Comparison of ENCODE assay signal across 20 cellular contexts in the genomic region with DNA sequence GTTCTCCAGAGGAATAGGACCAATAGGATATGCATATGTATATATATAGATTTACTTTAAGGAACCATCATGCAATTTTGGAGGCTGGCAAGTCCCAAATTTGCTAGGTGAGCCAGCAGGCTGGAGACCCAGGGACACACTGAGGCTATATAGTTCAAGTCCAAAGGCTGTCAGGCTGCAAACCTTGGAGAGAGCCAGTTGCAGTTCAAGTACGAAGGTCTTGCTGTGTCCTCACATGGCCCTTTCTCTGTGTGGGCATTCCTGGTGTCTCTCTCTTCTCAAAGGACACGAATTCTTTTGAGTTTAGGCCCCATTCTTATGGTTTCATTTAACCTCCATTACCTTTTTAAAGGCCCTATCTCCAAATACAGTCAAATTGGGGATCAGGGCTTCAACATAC.
DNase-seq lines count a peak whose midpoint lies in the region; ATAC-seq and TF ChIP-seq lines count a peak whose summit lies in the region.
"Had no signal": no experiment of that assay in that cellular context is flagged by ENCODE, and none has a peak within 500 bp of the region (broad histone marks: within the 10 kb centered on the region; RNA-seq: fewer than 3 reads in every experiment).

No MANE protein-coding gene starts in this region.

- no peak for ATAC-seq in CD4-positive, alpha-beta T cell (ENCODE audit: poor library complexity)
- ATAC-seq in right lobe of liver = peak; percentile 61 to 80 (median 74)

- no peak overlapping the region for H3K4me3 ChIP-seq in CD8-positive, alpha-beta memory T cell (ENCODE audit: low read length)
- H3K4me3 ChIP-seq in SU-DHL-6 (ENCODE audit: insufficient read depth, low read length, poor library complexity, severe bottlenecking) (no peak overlapping the region), right lobe of liver (peak overlapping the region; percentile 6 to 55 (median 38)), trophoblast cell (ENCODE audit: low read depth, low read length) (no peak overlapping the region)
- H3K4me3 ChIP-seq: MG63 had no signal

- BruUV-seq in MCF 10A (replicated peaks; lab: Mats Ljungman, UMichigan) = no TSS peak

- no peak overlapping the region for H4K91ac ChIP-seq in trophoblast cell (ENCODE audit: low read depth, low read length)

- H3K79me2 ChIP-seq in SU-DHL-6 (ENCODE audit: insufficient read depth, low read length) = peaks cover 6% of the 10 kb centered on the region; the same call in 1 of the 2 replicates
- no peaks in the 10 kb centered on the region for H3K79me2 ChIP-seq in trophoblast cell (ENCODE audit: control insufficient read depth, insufficient read depth, low read length, poor library complexity)

- 0% methylated on average over 1 of the region's 2 CpGs for WGBS in right lobe of liver (ENCODE audit: insufficient coverage, low coverage, low lambda C conversion rate, missing lambda C conversion rate)
- no CpG with 5 or more reads among the region's 2 CpGs for WGBS in trophoblast cell (ENCODE audit: extremely low coverage, insufficient coverage, insufficient read length)

- no peak overlapping the region for H4K12ac ChIP-seq in trophoblast cell (ENCODE audit: low read depth, low read length)

- H3K9me2 ChIP-seq in SU-DHL-6 (replicated peaks; ENCODE audit: insufficient read depth, low read length) = no peaks in the 10 kb centered on the region

- no peaks in the 10 kb centered on the region for H3K27me3 Mint-ChIP-seq in CD4-positive, alpha-beta T cell
- H3K27me3 Mint-ChIP-seq in CD8-positive, alpha-beta memory T cell = no peaks in the 10 kb centered on the region
- H3K27me3 Mint-ChIP-seq in MCF 10A (ENCODE audit: insufficient read depth, unreplicated experiment) = no peaks in the 10 kb centered on the region

- H2BK120ac ChIP-seq in trophoblast cell (ENCODE audit: insufficient read depth, low read length, poor library complexity) = no peak overlapping the region

- no peak overlapping the region for H3K9ac ChIP-seq in SU-DHL-6 (ENCODE audit: low read length)
- H3K9ac ChIP-seq in trophoblast cell (ENCODE audit: low read length) = no peak overlapping the region

- H3K4me1 ChIP-seq in CD8-positive, alpha-beta memory T cell (ENCODE audit: insufficient read depth, low read length) = peaks cover 10% of the 10 kb centered on the region
- H3K4me1 ChIP-seq in right lobe of liver = peaks cover 0 to 53% (median 13%) of the 10 kb centered on the region in 4 donors
- no peaks in the 10 kb centered on the region for H3K4me1 ChIP-seq in trophoblast cell (ENCODE audit: control insufficient read depth in 1 of 2, insufficient read depth in 2 of 2, low read length in 2 of 2)

- no peak overlapping the region for H2AFZ ChIP-seq in SU-DHL-6 (ENCODE audit: low read depth, low read length, severe bottlenecking)
- no peak overlapping the region for H2AFZ ChIP-seq in trophoblast cell (ENCODE audit: insufficient read depth, low read length, poor library complexity)

- POLR2A ChIA-PET in CD4-positive, alpha-beta T cell (lab: Charles Lee) = no interaction called here
- POLR2A ChIA-PET in CD8-positive, alpha-beta memory T cell (lab: Charles Lee) = no interaction called here
- POLR2A ChIA-PET in MCF 10A (lab: Yijun Ruan, JAX) = no interaction called here

- no peak overlapping the region for H2BK5ac ChIP-seq in trophoblast cell (ENCODE audit: low read depth, low read length, poor library complexity)

- no peak overlapping the region for H2BK12ac ChIP-seq in trophoblast cell (ENCODE audit: low read length)

- no peak for DNase-seq in CD4-positive, alpha-beta T cell
- no peak for DNase-seq in CD8-positive, alpha-beta memory T cell
- DNase-seq in right lobe of liver = peak in 2 of 3 donors; percentile 76 to 86
- no peak for DNase-seq in trophoblast cell
- DNase-seq in cardiac septum (ENCODE audit: low spot score) = no peak
- no peak for DNase-seq in NOMO-1 (lab: John Stamatoyannopoulos, UW; ENCODE audit: unreplicated experiment in 2 of 2)
- no peak for DNase-seq in MCF 10A (ENCODE audit: unreplicated experiment)
- DNase-seq: AML-193, Calu3, DMS53, HFFc6, KG1, MG63, NCI-H1092, NCI-H146, NCI-H2081 treated with DMSO at 0.1 percent for 48 hours, NCI-H524, SHP77 had no signal

- intact Hi-C loops in CD4-positive, alpha-beta T cell (cut with DNase I, micrococcal nuclease) = no loop called here
- intact Hi-C loops in right lobe of liver (cut with DNase I) (no loop called here), cardiac septum (cut with DNase I) (no loop called here), MCF 10A (cut with micrococcal nuclease) (no loop called here)

- peaks cover 100% of the 10 kb centered on the region for H3K36me3 Mint-ChIP-seq in CD4-positive, alpha-beta T cell (ENCODE audit: low read depth)
- H3K36me3 Mint-ChIP-seq in CD8-positive, alpha-beta memory T cell = peaks cover 8 to 96% (median 24%) of the 10 kb centered on the region in 3 donors
- no peaks in the 10 kb centered on the region for H3K36me3 Mint-ChIP-seq in MCF 10A (ENCODE audit: insufficient read depth, unreplicated experiment)

- H3K9me3 ChIP-seq in CD4-positive, alpha-beta T cell (ENCODE audit: control insufficient read depth, low read length) = no peaks in the 10 kb centered on the region
- H3K9me3 ChIP-seq in CD8-positive, alpha-beta memory T cell (ENCODE audit: low read length) = no peaks in the 10 kb centered on the region
- H3K9me3 ChIP-seq in SU-DHL-6 (ENCODE audit: insufficient read depth, low read length) (no peaks in the 10 kb centered on the region), right lobe of liver (no peaks in the 10 kb centered on the region), trophoblast cell (ENCODE audit: insufficient read depth, low read depth, low read length) (no peaks in the 10 kb centered on the region)
- H3K9me3 ChIP-seq: MG63 had no signal

- H3K27ac ChIP-seq in CD4-positive, alpha-beta T cell (ENCODE audit: low read depth, low read length) = peak overlapping the region; percentile 33
- no peak overlapping the region for H3K27ac ChIP-seq in CD8-positive, alpha-beta memory T cell (ENCODE audit: low read depth, low read length)
- peak overlapping the region; percentile 96 for H3K27ac ChIP-seq in SU-DHL-6 (ENCODE audit: low read depth, low read length)
- peak overlapping the region; percentile 75 to 90 (median 84) for H3K27ac ChIP-seq in right lobe of liver
- H3K27ac ChIP-seq in trophoblast cell (ENCODE audit: low read depth, low read length) = no peak overlapping the region

- H4K8ac ChIP-seq in trophoblast cell (ENCODE audit: low read depth, low read length) = no peak overlapping the region

- no peak overlapping the region for H2AK5ac ChIP-seq in trophoblast cell (ENCODE audit: low read length)

- H3K4me3 Mint-ChIP-seq in CD4-positive, alpha-beta T cell = no peak overlapping the region
- no peak overlapping the region for H3K4me3 Mint-ChIP-seq in CD8-positive, alpha-beta memory T cell
- H3K4me3 Mint-ChIP-seq in MCF 10A (ENCODE audit: unreplicated experiment) = no peak overlapping the region
- H3K4me3 Mint-ChIP-seq: CD14-positive monocyte, HFFc6 had no signal

- no peaks in the 10 kb centered on the region for H3K27me3 ChIP-seq in CD4-positive, alpha-beta T cell (ENCODE audit: control insufficient read depth, insufficient read depth, low read length)
- no peaks in the 10 kb centered on the region for H3K27me3 ChIP-seq in CD8-positive, alpha-beta memory T cell (ENCODE audit: insufficient read depth, low read length, poor library complexity, severe bottlenecking)
- H3K27me3 ChIP-seq in SU-DHL-6 (ENCODE audit: low read length) = no peaks in the 10 kb centered on the region
- H3K27me3 ChIP-seq in right lobe of liver = no peaks in the 10 kb centered on the region
- no peaks in the 10 kb centered on the region for H3K27me3 ChIP-seq in trophoblast cell (ENCODE audit: insufficient read depth, low read length)
- H3K27me3 ChIP-seq: MG63 had no signal

- H3F3A ChIP-seq in SU-DHL-6 (ENCODE audit: insufficient read depth) = peaks cover 73% of the 10 kb centered on the region

- no peak overlapping the region for H3K14ac ChIP-seq in trophoblast cell (ENCODE audit: low read length)

- H3K4me1 Mint-ChIP-seq in CD4-positive, alpha-beta T cell (ENCODE audit: low read depth) = peaks cover 27% of the 10 kb centered on the region
- peaks cover 17 to 27% (median 21%) of the 10 kb centered on the region in 3 donors for H3K4me1 Mint-ChIP-seq in CD8-positive, alpha-beta memory T cell
- H3K4me1 Mint-ChIP-seq in MCF 10A (ENCODE audit: insufficient read depth, unreplicated experiment) = peaks cover under 1% of the 10 kb centered on the region

- CTCF ChIA-PET in CD4-positive, alpha-beta T cell (lab: Charles Lee) = no interaction called here
- CTCF ChIA-PET in CD8-positive, alpha-beta memory T cell (lab: Charles Lee) = interaction anchor here (1.2 kb wide), 1 partner anchor 260 kb away, joined by 3 read pairs; no protein-coding TSS in a partner anchor
- CTCF ChIA-PET in MCF 10A (lab: Yijun Ruan, JAX) = interaction anchor here (0.6 kb wide), 1 partner anchor 55 kb away, joined by 3 read pairs; no protein-coding TSS in a partner anchor

- peaks cover 68% of the 10 kb centered on the region for H3K36me3 ChIP-seq in CD8-positive, alpha-beta memory T cell (ENCODE audit: insufficient read depth, low read length)
- H3K36me3 ChIP-seq in SU-DHL-6 (ENCODE audit: low read length) (peaks cover 63% of the 10 kb centered on the region), right lobe of liver (peaks cover 0 to 62% (median 20%) of the 10 kb centered on the region in 4 donors), trophoblast cell (ENCODE audit: control insufficient read depth in 1 of 2, insufficient read depth in 2 of 2, low read length in 2 of 2) (peaks cover 2 to 4% of the 10 kb centered on the region in 2 experiments)
- H3K36me3 ChIP-seq: MG63 had no signal

- no peak overlapping the region for H3K27ac Mint-ChIP-seq in CD4-positive, alpha-beta T cell
- H3K27ac Mint-ChIP-seq in CD8-positive, alpha-beta memory T cell = peak overlapping the region in 5 of 8 donors; percentile 19 to 77 (median 56)
- no peak overlapping the region for H3K27ac Mint-ChIP-seq in MCF 10A (ENCODE audit: low read depth, unreplicated experiment)
- H3K27ac Mint-ChIP-seq: HFFc6 had no signal

- H3K9me3 Mint-ChIP-seq in CD4-positive, alpha-beta T cell = no peaks in the 10 kb centered on the region
- H3K9me3 Mint-ChIP-seq in CD8-positive, alpha-beta memory T cell = no peaks in the 10 kb centered on the region
- H3K9me3 Mint-ChIP-seq in MCF 10A (ENCODE audit: unreplicated experiment) = no peaks in the 10 kb centered on the region
- H3K9me3 Mint-ChIP-seq: CD14-positive monocyte, HFFc6 had no signal

- H3K79me1 ChIP-seq in trophoblast cell (ENCODE audit: low read length) = no peaks in the 10 kb centered on the region

- no peak for TF ChIP-seq POLR2A in right lobe of liver (IDR thresholded peaks at IDR 0.05)

- no peak for TF ChIP-seq CTCF in CD4-positive, alpha-beta T cell (IDR thresholded peaks at IDR 0.05)
- TF ChIP-seq CTCF in SU-DHL-6 (IDR thresholded peaks at IDR 0.05; ENCODE audit: insufficient read depth, low read length, poor library complexity, severe bottlenecking) = no peak
- no peak for TF ChIP-seq CTCF in right lobe of liver (IDR thresholded peaks at IDR 0.05)
- TF ChIP-seq CTCF in MCF 10A (IDR thresholded peaks at IDR 0.05; ENCODE audit: unreplicated experiment) = no peak

- no peak overlapping the region for H3K4me2 ChIP-seq in SU-DHL-6 (ENCODE audit: low read depth, low read length, poor library complexity, severe bottlenecking)
- no peak overlapping the region for H3K4me2 ChIP-seq in trophoblast cell (ENCODE audit: low read length)

- no peak overlapping the region for H3K4ac ChIP-seq in trophoblast cell (ENCODE audit: low read depth, low read length)

- H4K20me1 ChIP-seq in SU-DHL-6 (ENCODE audit: low read depth, low read length) = no peaks in the 10 kb centered on the region

- H3K23ac ChIP-seq in trophoblast cell (ENCODE audit: low read length) = no peak overlapping the region

- H3K18ac ChIP-seq in trophoblast cell (ENCODE audit: low read length) = no peak overlapping the region

Comparison
In these comparisons a context has a peak if more than half of its experiments do, and no peak if none do; other contexts are left out.
1. DNase-seq: peak in right lobe of liver (2 of 3); none in CD4-positive, alpha-beta T cell (0 of 10), CD8-positive, alpha-beta memory T cell (0 of 5), trophoblast cell (0 of 2), cardiac septum (single experiment), NOMO-1 (0 of 2) and MCF 10A (single experiment).
2. H3K27ac ChIP-seq: peak in CD4-positive, alpha-beta T cell (single experiment), SU-DHL-6 (single experiment) and right lobe of liver (3 of 3); none in CD8-positive, alpha-beta memory T cell (single experiment) and trophoblast cell (single experiment).
3. H3K27ac Mint-ChIP-seq: peak in CD8-positive, alpha-beta memory T cell (5 of 8); none in CD4-positive, alpha-beta T cell (single experiment) and MCF 10A (single experiment).
4. H3K4me3 ChIP-seq: peak in right lobe of liver (3 of 3); none in CD8-positive, alpha-beta memory T cell (single experiment), SU-DHL-6 (single experiment) and trophoblast cell (single experiment).